Comparison of ENCODE assay signal across 8 cellular contexts in the genomic region with DNA sequence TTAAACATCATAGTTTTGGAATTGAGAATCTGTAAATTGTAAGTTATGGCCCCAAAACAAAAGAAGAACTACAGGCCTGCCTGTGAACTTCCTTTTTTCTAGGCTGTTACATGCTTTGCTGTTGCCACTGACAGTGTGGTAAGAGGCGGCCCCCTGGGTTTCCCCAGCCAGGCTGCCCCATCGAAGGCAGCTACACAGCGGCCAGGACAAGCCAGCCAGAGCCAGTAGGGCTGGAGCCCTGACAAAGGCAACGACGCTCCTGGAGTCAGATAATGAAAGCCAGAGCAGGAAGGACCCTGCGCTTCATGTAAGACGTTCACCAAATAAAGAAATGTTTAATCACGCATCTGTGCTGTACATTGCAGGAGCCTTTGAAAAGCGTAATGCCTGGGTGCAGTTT.
DNase-seq lines count a peak whose midpoint lies in the region; ATAC-seq, FAIRE-seq and TF ChIP-seq lines count a peak whose summit lies in the region.

No MANE protein-coding gene starts in this region.

- peak overlapping the region; percentile 98 for H3K27ac Mint-ChIP-seq in activated naive CD8-positive, alpha-beta T cell

- FAIRE-seq in D721Med (lab: Jason Lieb, UNC) (no peak), HTR-8/SVneo (lab: Jason Lieb, UNC) (no peak)

- H3K4me1 Mint-ChIP-seq in activated naive CD8-positive, alpha-beta T cell (ENCODE audit: low read depth) = peaks cover 84% of the 10 kb centered on the region

- H3K9me3 Mint-ChIP-seq in activated naive CD8-positive, alpha-beta T cell (ENCODE audit: low read depth) = no peaks in the 10 kb centered on the region

- DNase-seq in SKM-1 treated with dmso at 0.1 percent for 144 hours (lab: John Stamatoyannopoulos, UW; ENCODE audit: unreplicated experiment) = peak; percentile 91
- peak; percentile 75 for DNase-seq in iPS-NIHi7 (ENCODE audit: extremely low spot score)
- peak; percentile 77 for DNase-seq in stimulated activated CD4-positive, alpha-beta T cell treated with anti-CD3 and anti-CD28 coated beads, Interleukin-1b, Interleukin-23, amount 100 ng/mL, for 48 hours
- DNase-seq in D721Med (ENCODE audit: insufficient read length, low spot score) = no peak
- DNase-seq in HTR-8/SVneo (ENCODE audit: insufficient read length, low spot score) = no peak

- H3K36me3 Mint-ChIP-seq in activated naive CD8-positive, alpha-beta T cell = peaks cover 7% of the 10 kb centered on the region

- TF ChIP-seq CTCF in D721Med (IDR thresholded peaks at IDR 0.05; ENCODE audit: insufficient read depth, missing control alignments) = no peak

- H3K27me3 Mint-ChIP-seq in activated naive CD8-positive, alpha-beta T cell = no peaks in the 10 kb centered on the region

- peak; percentile 96 for ATAC-seq in GM18868 (IDR thresholded peaks at IDR 0.05; ENCODE audit: unreplicated experiment)
- peak; percentile 87 for ATAC-seq in HG03064 (IDR thresholded peaks at IDR 0.05; ENCODE audit: low read depth, unreplicated experiment)

- peak overlapping the region; percentile 88 for H3K4me3 Mint-ChIP-seq in activated naive CD8-positive, alpha-beta T cell

Comparison
In these comparisons a context has a peak if more than half of its experiments do, and no peak if none do; other contexts are left out.
1. DNase-seq: peak in SKM-1 treated with dmso at 0.1 percent for 144 hours (single experiment), iPS-NIHi7 (single experiment) and stimulated activated CD4-positive, alpha-beta T cell treated with anti-CD3 and anti-CD28 coated beads, Interleukin-1b, Interleukin-23, amount 100 ng/mL, for 48 hours (single experiment); none in D721Med (single experiment) and HTR-8/SVneo (single experiment).